Comparison of ENCODE assay signal across 2 cellular contexts in the genomic region with DNA sequence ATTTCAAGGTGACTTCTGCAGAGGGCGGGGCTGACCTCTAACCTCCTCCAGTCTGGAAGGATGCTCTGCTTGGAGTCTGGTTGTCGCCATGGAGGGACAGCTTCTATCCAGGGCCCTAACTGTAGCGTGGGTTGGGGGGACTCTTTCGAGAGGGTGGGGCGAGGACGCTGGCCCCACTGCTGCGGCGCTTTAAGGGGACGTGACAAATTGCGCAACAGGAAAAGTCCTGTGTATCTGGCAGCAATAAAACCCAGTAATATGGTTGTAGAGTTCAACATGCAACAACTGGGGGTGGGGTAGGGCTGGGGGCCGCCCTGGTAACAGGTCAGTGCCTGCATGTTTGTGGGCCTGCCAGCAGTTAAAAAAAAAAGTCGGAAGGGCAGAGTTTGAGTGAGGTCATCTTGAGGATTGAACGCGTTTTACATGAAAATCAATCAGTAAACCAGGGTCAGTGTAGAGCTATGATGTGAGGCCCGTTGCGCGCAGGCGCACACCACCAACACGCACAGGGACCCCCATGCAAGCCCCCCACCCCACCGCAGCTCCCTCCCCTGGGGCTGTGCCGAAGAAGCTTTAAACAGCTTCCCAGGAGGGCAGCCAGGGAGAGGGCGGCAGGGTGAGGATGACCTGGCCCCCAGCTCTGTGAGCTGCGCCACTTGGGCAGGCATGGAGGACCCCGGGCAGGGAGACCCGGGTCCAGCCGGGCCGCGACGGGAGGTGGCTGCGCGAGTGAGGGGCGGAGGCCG.
A peak's percentile ranks its signal among the peaks of the same experiment; 100 is the strongest.
TF ChIP-seq lines count a peak whose summit lies in the region.

No MANE protein-coding gene starts in this region.

TF ChIP-seq in A549, 52 proteins besides CTCF, POLR2A, EP300 and RAD21:
- TF ChIP-seq EHF (CRISPR knock-in tag; IDR thresholded peaks at IDR 0.05) (no peak), CEBPB (IDR thresholded peaks at IDR 0.05) (peak; percentile 80 to 94)
TF ChIP-seq in A549: peak in this region for 1.

TF ChIP-seq in H1, 55 proteins besides CTCF, POLR2A, EP300 and RAD21:
- peak; percentile 83 for TF ChIP-seq CEBPB (IDR thresholded peaks at IDR 0.05; ENCODE audit: low read depth, low read length)
- no peak for TF ChIP-seq JUND (IDR thresholded peaks at IDR 0.05; ENCODE audit: low read length)
TF ChIP-seq in H1: peak in this region for 1.
